In the genomic region with DNA sequence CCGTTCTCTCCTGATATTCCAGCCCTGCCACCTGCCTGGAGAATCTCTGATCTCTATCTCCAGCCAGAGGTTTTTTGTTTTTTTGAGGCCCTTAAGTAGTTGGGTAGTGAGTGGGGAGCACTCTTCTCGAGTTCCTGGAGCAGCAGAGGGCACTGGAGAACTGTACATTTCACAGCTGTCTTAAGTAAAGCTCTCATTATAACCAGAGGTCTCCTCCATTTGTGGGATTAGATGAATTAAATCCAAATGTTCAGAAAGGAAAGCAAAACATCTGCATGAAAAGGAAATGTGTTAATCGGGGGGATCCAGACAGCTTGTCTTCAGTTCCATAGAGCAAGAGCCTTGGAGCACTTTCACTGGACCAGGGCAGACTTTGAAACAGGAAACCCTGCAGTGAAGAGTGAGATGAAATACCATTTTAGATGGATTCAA, we compare ENCODE assay signal across 8 cellular contexts. TPM values are rescaled to one million over a fixed set of nuclear protein-coding genes. Genes with fewer than 3 reads are reported as not detected.
DNase-seq lines count a peak whose midpoint lies in the region; ATAC-seq, FAIRE-seq and TF ChIP-seq lines count a peak whose summit lies in the region.

No MANE protein-coding gene starts in this region.

- intact Hi-C loops in left cardiac atrium (cut with DNase I): loop anchor here in 1 of 2 donors (10.0 kb wide), 1 partner anchor 64 kb away; no protein-coding TSS in a partner anchor

- no peaks in the 10 kb centered on the region for H3K27me3 ChIP-seq in AG04450 (ENCODE audit: control insufficient read depth, insufficient read depth, low read length)

- peak; percentile 39 to 69 for ATAC-seq in left cardiac atrium
- ATAC-seq in HG03196 (IDR thresholded peaks at IDR 0.05; ENCODE audit: unreplicated experiment): no peak

- DNase-seq in AG04450 (ENCODE audit: low read depth, low spot score): no peak
- peak; percentile 14 for DNase-seq in SW480 (ENCODE audit: low spot score)
- no peak for DNase-seq in left cardiac atrium
- DNase-seq in NCI-H345 (lab: John Stamatoyannopoulos, UW): no peak
- no peak for DNase-seq in frontal cortex (ENCODE audit: low spot score in 2 of 2)
- no peak for DNase-seq in stimulated activated CD4-positive, alpha-beta T cell treated with anti-CD3 and anti-CD28 coated beads, Interleukin-15, amount 100 ng/mL, for 24 hours

- H3K27ac ChIP-seq in AG04450 (ENCODE audit: low read depth, low read length): no peak overlapping the region

- CTCF ChIA-PET in AG04450 (lab: Charles Lee): interaction anchor here (1.1 to 3.5 kb wide), 3 partner anchors 10 to 118 kb away, joined by 5 to 55 read pairs (median 5); no protein-coding TSS in a partner anchor

- peak; percentile 52 for TF ChIP-seq CTCF in AG04450 (IDR thresholded peaks at IDR 0.05; ENCODE audit: low read depth, low read length)
- TF ChIP-seq CTCF in GM12873 (IDR thresholded peaks at IDR 0.05; ENCODE audit: insufficient read depth, low read depth, low read length, missing control alignments): peak; percentile 6

- H3K4me3 ChIP-seq in AG04450 (ENCODE audit: low read depth, low read length): no peak overlapping the region

- H3K9me3 ChIP-seq in AG04450 (ENCODE audit: control insufficient read depth, insufficient read depth, low read length): no peaks in the 10 kb centered on the region

- POLR2A ChIA-PET in AG04450 (lab: Yijun Ruan, JAX): no interaction called here

- no peak for FAIRE-seq in frontal cortex (lab: Jason Lieb, UNC)

RNA-seq across cellular contexts. Expression of gene AOX1, which starts 32.8 kb away (rescaled TPM):
- polyA plus RNA-seq in AG04450 (2011; rRNA removed): 5.6 and 7.9 TPM in 2 replicates
- 17.7 and 20.0 TPM in 2 replicates for polyA minus RNA-seq in AG04450 (2011; rRNA and poly(A)+ RNA removed)
- total RNA-seq in left cardiac atrium (10 to 100 TPM; 16.6 to 27.0 TPM), frontal cortex (0.82 TPM)
